In genomic region chr6:27865952-27866369, GRCh38 we compare ENCODE assay signal across 8 cellular contexts. TPM values are rescaled to one million over a fixed set of nuclear protein-coding genes. Genes with fewer than 3 reads are reported as not detected.
DNase-seq lines count a peak whose midpoint lies in the region; ATAC-seq, FAIRE-seq and TF ChIP-seq lines count a peak whose summit lies in the region.

No MANE protein-coding gene starts in this region.

- CTCF ChIA-PET in HepG2 (lab: Yijun Ruan, JAX; ENCODE audit: low intra/inter-chr PET ratio, low total read pairs), result no interaction called here

- TF ChIP-seq POLR2A in HepG2 (IDR thresholded peaks at IDR 0.05; ENCODE audit: insufficient read depth in 1 of 2, low read depth in 2 of 2, low read length in 2 of 2), result no peak
- no peak for TF ChIP-seq POLR2A in suprapubic skin (IDR thresholded peaks at IDR 0.05)

- TF ChIP-seq CTCF in C4-2B (conservative IDR thresholded peaks at IDR 0.05), result no peak
- no peak for TF ChIP-seq CTCF in astrocyte of the spinal cord (IDR thresholded peaks at IDR 0.05; ENCODE audit: low read depth, low read length)
- TF ChIP-seq CTCF in HepG2 (CRISPR knock-in tag; IDR thresholded peaks at IDR 0.05), result no peak
- TF ChIP-seq CTCF in suprapubic skin (IDR thresholded peaks at IDR 0.05), result no peak

- in situ Hi-C loops in astrocyte of the spinal cord (cut with HindIII; ENCODE audit: low sequenced_read_pairs), result no loop called here
- in situ Hi-C loops in HepG2 (cut with HindIII; ENCODE audit: extremely low pct_ligation_motif_present, low pct_unique_long_range_greater_than_20kb), result no loop called here

- H3K9me3 ChIP-seq in HepG2 (ENCODE audit: low read length) (no peaks in the 10 kb centered on the region), suprapubic skin (no peaks in the 10 kb centered on the region)

- H3K4me2 ChIP-seq in HepG2 (ENCODE audit: low read depth, low read length), result peak overlapping the region; percentile 84

- intact Hi-C loops in HepG2 (cut with micrococcal nuclease; ENCODE audit: unreplicated experiment), result loop anchor here (1.0 to 2.0 kb wide), 3 partner anchors 23 to 27 kb away; a partner anchor contains a TSS

- peak overlapping the region; percentile 61 for H3K9ac ChIP-seq in HepG2 (ENCODE audit: insufficient read depth, low read depth, low read length)

- H3K79me2 ChIP-seq in HepG2 (ENCODE audit: insufficient read depth, low read length), result no peaks in the 10 kb centered on the region

- no peaks in the 10 kb centered on the region for H4K20me1 ChIP-seq in HepG2 (ENCODE audit: insufficient read depth, low read length)

- TF ChIP-seq EP300 in HepG2 (IDR thresholded peaks at IDR 0.05; ENCODE audit: low read depth in 2 of 2, low read length in 2 of 2), result no peak
- no peak for TF ChIP-seq EP300 in HepG2 (CRISPR knock-in tag; IDR thresholded peaks at IDR 0.05; ENCODE audit: borderline replicate concordance)
- no peak for TF ChIP-seq EP300 in suprapubic skin (IDR thresholded peaks at IDR 0.05)

- no peak overlapping the region for H2AFZ ChIP-seq in HepG2 (ENCODE audit: low read length)

- 57% methylated on average over 17 of the region's 17 CpGs for WGBS in HepG2 (ENCODE audit: low lambda C conversion rate)
- under 1% methylated on average over 17 of the region's 17 CpGs for WGBS in suprapubic skin

- peak; percentile 5 for ATAC-seq in GM21515 (IDR thresholded peaks at IDR 0.05; ENCODE audit: unreplicated experiment)
- peak; percentile 31 for ATAC-seq in HepG2

- no TSS peak for BruUV-seq in HepG2 (replicated peaks; lab: Mats Ljungman, UMichigan)

- FAIRE-seq in HepG2 (lab: Jason Lieb, UNC), result no peak

- peak overlapping the region; percentile 90 for H3K27ac ChIP-seq in C4-2B
- peak overlapping the region; percentile 9 for H3K27ac ChIP-seq in HepG2 (ENCODE audit: extremely low read length, insufficient read depth, low read length)
- H3K27ac ChIP-seq in suprapubic skin, result no peak overlapping the region

- no peak for TF ChIP-seq RAD21 in HepG2 (CRISPR knock-in tag; IDR thresholded peaks at IDR 0.05)

- DNase-seq in NCI-H774 (lab: John Stamatoyannopoulos, UW), result peak; percentile 45
- no peak for DNase-seq in astrocyte of the spinal cord (ENCODE audit: low read depth, low spot score)
- no peak for DNase-seq in HepG2 (ENCODE audit: low spot score)
- peak in 1 of 2 donors; percentile 67 for DNase-seq in suprapubic skin (ENCODE audit: low spot score in 2 of 2)
- DNase-seq in HuH-7.5 (ENCODE audit: low spot score), result no peak
- DNase-seq in occipital lobe (lab: John Stamatoyannopoulos, UW), result no peak

- peak overlapping the region; percentile 74 for H3K4me3 ChIP-seq in astrocyte of the spinal cord (ENCODE audit: low read depth, low read length)
- peak overlapping the region; percentile 58 to 70 (median 65) for H3K4me3 ChIP-seq in HepG2 (replicated peaks in 1 of 3; ENCODE audit: insufficient read depth in 1 of 3, low read depth in 2 of 3, low read length in 3 of 3)
- peak overlapping the region; percentile 76 for H3K4me3 ChIP-seq in suprapubic skin

- H3K36me3 ChIP-seq in HepG2 (replicated peaks in 1 of 2; ENCODE audit: control insufficient read depth in 1 of 2, insufficient read depth in 2 of 2, low read length in 2 of 2) (no peaks in the 10 kb centered on the region), suprapubic skin (no peaks in the 10 kb centered on the region)

- peaks cover 38% of the 10 kb centered on the region for H3K4me1 ChIP-seq in HepG2 (ENCODE audit: insufficient read depth, low read length)
- peaks cover 35% of the 10 kb centered on the region for H3K4me1 ChIP-seq in suprapubic skin

- H3K27me3 ChIP-seq in HepG2 (ENCODE audit: control insufficient read depth in 1 of 2, insufficient read depth in 2 of 2, low read length in 2 of 2) (peaks cover 0 to 31% of the 10 kb centered on the region in 2 experiments; a peak in 3 of 5 replicates), suprapubic skin (peaks cover 8% of the 10 kb centered on the region)

- POLR2A ChIA-PET in HepG2 (lab: Yijun Ruan, JAX), result interaction anchor here (1.1 to 5.5 kb wide), 5 partner anchors 28 to 71 kb away, joined by 3 to 74 read pairs (median 6); a partner anchor contains a TSS

TF ChIP-seq in HepG2, 621 proteins besides CTCF, POLR2A, EP300 and RAD21:
- TF ChIP-seq ZNF7 (CRISPR knock-in tag; IDR thresholded peaks at IDR 0.05) (0 out of 2 replicates have a peak, but pooled peaks have one; percentile 16), HOXA5 (CRISPR knock-in tag; IDR thresholded peaks at IDR 0.05) (no peak), ZSCAN21 (CRISPR knock-in tag; IDR thresholded peaks at IDR 0.05; ENCODE audit: borderline replicate concordance) (0 out of 2 replicates have a peak, but pooled peaks have one; percentile 14), ZNF30 (CRISPR knock-in tag; IDR thresholded peaks at IDR 0.05) (0 out of 2 replicates have a peak, but pooled peaks have one; percentile 17), ATF7-NPFF (CRISPR knock-in tag; IDR thresholded peaks at IDR 0.05; ENCODE audit: low read depth) (no peak), ZNF280B (CRISPR knock-in tag; IDR thresholded peaks at IDR 0.05; ENCODE audit: borderline replicate concordance) (no peak), ZNF784 (CRISPR knock-in tag; IDR thresholded peaks at IDR 0.05; ENCODE audit: borderline replicate concordance) (0 out of 2 replicates have a peak, but pooled peaks have one; percentile 42)

RNA-seq across cellular contexts. Expression of gene OR2B2, which starts 46.2 kb away (rescaled TPM):
- total RNA-seq in HepG2 (2016; rRNA removed; fragmentation: Illumina TruSeq; extraction: Trizol), result not detected in 2 replicates
- total RNA-seq in HepG2 (2016; cell fraction: cytosol; rRNA removed; fragmentation: Illumina TruSeq; extraction: Trizol; ENCODE audit: low read depth), result not detected in 2 replicates
- total RNA-seq in HepG2 (2016; cell fraction: insoluble cytoplasmic fraction; rRNA removed; fragmentation: Illumina TruSeq; extraction: Trizol), result not detected in 2 replicates
- not detected in 2 replicates for total RNA-seq in HepG2 (2016; cell fraction: membrane; rRNA removed; fragmentation: Illumina TruSeq; extraction: Trizol)
- total RNA-seq in HepG2 (2016; cell fraction: nucleus; rRNA removed; fragmentation: Illumina TruSeq; extraction: Trizol), result not detected in 2 replicates
- not detected in 2 replicates for polyA plus RNA-seq in HepG2 (2011; rRNA removed)
- not detected in 2 replicates for polyA plus RNA-seq in HepG2 (2011; cell fraction: cytosol; rRNA removed)
- polyA plus RNA-seq in HepG2 (2011; cell fraction: nucleus; rRNA removed), result not detected in 2 replicates
- polyA plus RNA-seq in HepG2 (2012), result not detected in 2 replicates
- polyA plus RNA-seq in HepG2 (2016; cell fraction: cytosol; fragmentation: Illumina TruSeq; extraction: Trizol; ENCODE audit: low read depth), result not detected in 2 replicates
- not detected in 2 replicates for polyA plus RNA-seq in HepG2 (2016; cell fraction: insoluble cytoplasmic fraction; fragmentation: Illumina TruSeq; extraction: Trizol; ENCODE audit: low read depth)
- polyA plus RNA-seq in HepG2 (2016; cell fraction: membrane; fragmentation: Illumina TruSeq; extraction: Trizol; ENCODE audit: low read depth), result not detected in 2 replicates
- polyA plus RNA-seq in HepG2 (2016; cell fraction: nucleus; fragmentation: Illumina TruSeq; extraction: Trizol; ENCODE audit: insufficient read depth, low read depth), result not detected in 2 replicates
- polyA minus RNA-seq in HepG2 (2011; rRNA and poly(A)+ RNA removed; ENCODE audit: low replicate concordance), result not detected in 2 replicates
- polyA minus RNA-seq in HepG2 (2011; cell fraction: cytosol; rRNA and poly(A)+ RNA removed), result not detected in 2 replicates
- not detected in 2 replicates for polyA minus RNA-seq in HepG2 (2011; cell fraction: nucleus; rRNA and poly(A)+ RNA removed)
- not detected for total RNA-seq in suprapubic skin
- not detected for total RNA-seq in occipital lobe
